In genomic region chr4:124307143-124307542, GRCh38 we compare ENCODE assay signal across 19 cellular contexts.
"Had no signal": no experiment of that assay in that cellular context is flagged by ENCODE, and none has a peak within 500 bp of the region (broad histone marks: within the 10 kb centered on the region; RNA-seq: fewer than 3 reads in every experiment).

No MANE protein-coding gene starts in this region.

- DNase-seq: occipital lobe; ovary; posterior cingulate gyrus; psoas muscle; right cardiac atrium; right lobe of liver; sigmoid colon; small intestine; stimulated activated CD4-positive, alpha-beta T cell treated with anti-CD3 and anti-CD28 coated beads, Interleukin-15, amount 100 ng/mL, for 24 hours; stimulated activated CD4-positive, alpha-beta T cell treated with anti-CD3 and anti-CD28 coated beads, Interleukin-2, amount 100 ng/mL, for 24 hours; stimulated activated CD4-positive, alpha-beta T cell treated with anti-CD3 and anti-CD28 coated beads, Interleukin-2, amount 100 ng/mL, for 48 hours; stimulated activated CD4-positive, alpha-beta T cell treated with anti-CD3 and anti-CD28 coated beads, Interleukin-4, amount 100 ng/mL, for 24 hours; stimulated activated naive B cell treated with anti-CD40 and anti-IgM and Interleukin-4, amounts not matched to agents 10 μg/mL and 1 μg/mL and 100 μg/mL, for 72 hours; stimulated activated naive CD4-positive, alpha-beta T cell treated with Interleukin-2 at 50 U/mL for 16 hours; stomach; thyroid gland; trophoblast cell; upper lobe of left lung had no signal

- ATAC-seq: psoas muscle; right cardiac atrium; stimulated activated effector memory CD8-positive, alpha-beta T cell treated with anti-CD3 and anti-CD28 coated beads, Interleukin-12 subunit alpha, Interleukin-12 subunit beta, amount 100 ng/mL, for 72 hours; stimulated activated naive B cell treated with anti-CD40 and anti-IgM and Interleukin-4, amounts not matched to agents 10 μg/mL and 1 μg/mL and 100 μg/mL, for 72 hours had no signal
